ENCODE assay signal across 1 cellular context in the genomic region with DNA sequence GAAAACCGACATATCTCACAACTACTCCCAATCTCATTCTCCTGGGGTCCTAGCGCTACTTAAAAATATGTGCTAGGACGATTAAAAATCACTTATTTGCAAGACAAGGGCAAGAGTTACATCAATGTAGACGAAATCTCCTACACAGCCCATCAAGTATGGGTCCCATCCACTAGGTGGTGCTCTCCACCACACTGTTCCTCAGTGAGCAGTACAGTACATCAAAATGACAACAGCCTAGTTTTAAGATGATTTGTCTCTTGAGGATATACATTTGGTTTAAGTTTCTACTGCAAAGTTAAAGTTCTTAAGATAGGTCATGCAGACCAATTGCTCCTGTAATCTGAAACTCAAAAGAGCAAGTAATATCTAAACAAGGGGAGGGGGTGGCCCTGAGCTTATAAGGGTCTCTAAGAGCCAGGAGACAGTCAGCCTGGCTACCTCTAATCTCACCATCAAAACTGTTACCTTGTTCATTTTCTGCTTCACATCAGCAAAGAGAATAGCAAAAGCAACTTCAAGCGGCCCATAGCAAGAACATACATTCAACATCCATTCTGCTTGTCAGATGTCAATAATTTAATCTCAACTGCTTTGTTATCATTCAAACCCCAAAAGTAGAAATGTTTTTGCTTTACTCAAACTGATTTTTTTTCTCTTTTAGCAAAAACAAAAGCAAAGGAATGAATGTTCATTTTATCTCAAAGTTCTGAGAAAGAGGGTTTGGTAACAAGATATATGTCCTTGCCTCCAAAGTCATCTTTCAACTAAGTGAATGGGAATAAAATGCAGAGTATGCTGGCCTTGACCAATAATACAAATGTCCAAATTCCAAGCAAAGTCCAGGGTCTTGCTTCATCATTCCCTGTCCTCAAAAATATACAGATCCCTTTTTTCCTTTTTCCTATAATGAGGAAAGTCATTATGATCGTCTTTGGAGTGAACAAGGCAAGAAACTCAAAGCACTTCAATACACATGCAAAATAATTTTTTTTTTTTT.
TF ChIP-seq lines count a peak whose summit lies in the region.

No MANE protein-coding gene starts in this region.

TF ChIP-seq in H1, 55 proteins besides CTCF, POLR2A, EP300 and RAD21:
- no peak for TF ChIP-seq MAFK (IDR thresholded peaks at IDR 0.05; ENCODE audit: low read depth, low read length)
